Comparison of ENCODE assay signal across 8 cellular contexts in genomic region chr1:63773815-63774616, GRCh38. TPM values are rescaled to one million over a fixed set of nuclear protein-coding genes. Genes with fewer than 3 reads are reported as not detected.
DNase-seq lines count a peak whose midpoint lies in the region; ATAC-seq and TF ChIP-seq lines count a peak whose summit lies in the region.

TSS of gene ROR1 (plus strand) at chr1:63774017.

- H3K4me3 ChIP-seq in astrocyte of the spinal cord (ENCODE audit: low read depth, low read length) = peak within 1 kb of the TSS; percentile 69
- H3K4me3 ChIP-seq in psoas muscle = peak within 1 kb of the TSS; percentile 83

- intact Hi-C loops in psoas muscle (cut with DNase I) = loop anchor here (2.0 to 10.0 kb wide), 7 partner anchors 82 to 471 kb away; no protein-coding TSS in a partner anchor

- peaks cover 0 to 7% (median 0%) of the 10 kb centered on the region in 3 donors for H3K27me3 ChIP-seq in psoas muscle (ENCODE audit: insufficient read depth in 3 of 3, low read length in 2 of 3)

- peaks cover 15% of the 10 kb centered on the region for H3K4me1 ChIP-seq in psoas muscle

- H3K36me3 ChIP-seq in psoas muscle (ENCODE audit: insufficient read depth in 1 of 2, low read depth in 1 of 2) = no peaks in the 10 kb centered on the region

- peak within 1 kb of the TSS; percentile 87 for H3K27ac ChIP-seq in psoas muscle

- H3K9me3 ChIP-seq in psoas muscle = no peaks in the 10 kb centered on the region

- ATAC-seq in GM21515 (IDR thresholded peaks at IDR 0.05; ENCODE audit: unreplicated experiment) = peak; percentile 77
- peak; percentile 98 to 99 (median 98) for ATAC-seq in psoas muscle
- ATAC-seq in GM19455 (IDR thresholded peaks at IDR 0.05; ENCODE audit: unreplicated experiment) = no peak

- in situ Hi-C loops in SK-MEL-5 (cut with HindIII; ENCODE audit: low pct_unique_long_range_greater_than_20kb, low sequenced_read_pairs) (no loop called here), astrocyte of the spinal cord (cut with HindIII; ENCODE audit: low sequenced_read_pairs) (no loop called here)

- peak; percentile 46 for DNase-seq in COLO829 (ENCODE audit: low spot score)
- peak; percentile 35 to 46 for DNase-seq in Kasumi-1 (lab: John Stamatoyannopoulos, UW)
- peak; percentile 82 for DNase-seq in SK-MEL-5 (ENCODE audit: low read depth, low spot score)
- DNase-seq in astrocyte of the spinal cord (ENCODE audit: low read depth, low spot score) = peak; percentile 83
- DNase-seq in hepatic stellate cell (ENCODE audit: low spot score) = peak; percentile 91
- DNase-seq in psoas muscle = peak; percentile 88 to 93

- 0% methylated on average over 54 to 99 of the region's 99 CpGs for WGBS in psoas muscle, 3 donors

- TF ChIP-seq CTCF in astrocyte of the spinal cord (IDR thresholded peaks at IDR 0.05; ENCODE audit: low read depth, low read length) = peak; percentile 81
- TF ChIP-seq CTCF in psoas muscle (IDR thresholded peaks at IDR 0.05) = peak; percentile 61

RNA-seq across cellular contexts. Expression of gene ROR1, which starts in this region (rescaled TPM):
- total RNA-seq in SK-MEL-5 (2014; rRNA removed; shearing (Covaris generic)) = 2.6 and 2.8 TPM in 2 replicates
- polyA plus RNA-seq in SK-MEL-5 (2015; cell fraction: cytosol; rRNA removed) = 6.9 and 7.6 TPM in 2 replicates
- polyA plus RNA-seq in SK-MEL-5 (2015; cell fraction: nucleus; rRNA removed) = 2.3 and 2.5 TPM in 2 replicates
- 1 to 10 TPM; 1.2 to 2.8 (median 2.0) TPM for total RNA-seq in psoas muscle
- polyA plus RNA-seq in psoas muscle = under 1 TPM; 0.13 to 0.69 (median 0.44) TPM

Comparison
In these comparisons a context has a peak if more than half of its experiments do, and no peak if none do; other contexts are left out.
1. DNase-seq: peak in every context shown above with its lines; median percentile 91 in hepatic stellate cell; 90 in psoas muscle; 83 in astrocyte of the spinal cord; 82 in SK-MEL-5; 46 in COLO829; 40 in Kasumi-1.